In genomic region chr16:9119795-9120194, GRCh38 we compare ENCODE assay signal across 12 cellular contexts. TPM values are rescaled to one million over a fixed set of nuclear protein-coding genes. Genes with fewer than 3 reads are reported as not detected.
DNase-seq lines count a peak whose midpoint lies in the region; ATAC-seq and TF ChIP-seq lines count a peak whose summit lies in the region.
"Had no signal": no experiment of that assay in that cellular context is flagged by ENCODE, and none has a peak within 500 bp of the region (broad histone marks: within the 10 kb centered on the region; RNA-seq: fewer than 3 reads in every experiment).

No MANE protein-coding gene starts in this region.

- H3K4me1 Mint-ChIP-seq in activated naive CD4-positive, alpha-beta T cell treated with anti-CD3 and anti-CD28 coated beads for 36 hours (ENCODE audit: low read depth) = peaks cover 63% of the 10 kb centered on the region
- H3K4me1 Mint-ChIP-seq in activated naive CD4-positive, alpha-beta T cell treated with anti-CD3 and anti-CD28 coated beads, Interleukin-2, amount 10 ng/mL, durations not matched to agents 7 days and 5 days = peaks cover 17% of the 10 kb centered on the region
- H3K4me1 Mint-ChIP-seq in activated naive CD8-positive, alpha-beta T cell (ENCODE audit: low read depth) = peaks cover 68% of the 10 kb centered on the region

- no peak overlapping the region for H3K9ac ChIP-seq in smooth muscle cell (ENCODE audit: low read depth)

- no peak overlapping the region for H3K4me3 Mint-ChIP-seq in activated naive CD4-positive, alpha-beta T cell treated with anti-CD3 and anti-CD28 coated beads for 36 hours
- H3K4me3 Mint-ChIP-seq in activated naive CD4-positive, alpha-beta T cell treated with anti-CD3 and anti-CD28 coated beads, Interleukin-2, amount 10 ng/mL, durations not matched to agents 7 days and 5 days = no peak overlapping the region
- H3K4me3 Mint-ChIP-seq in activated naive CD8-positive, alpha-beta T cell = no peak overlapping the region

- WGBS in smooth muscle cell (ENCODE audit: low lambda C conversion rate) = 90% methylated on average over 3 of the region's 3 CpGs

- no peaks in the 10 kb centered on the region for H3K9me3 Mint-ChIP-seq in activated naive CD4-positive, alpha-beta T cell treated with anti-CD3 and anti-CD28 coated beads for 36 hours
- H3K9me3 Mint-ChIP-seq in activated naive CD4-positive, alpha-beta T cell treated with anti-CD3 and anti-CD28 coated beads, Interleukin-2, amount 10 ng/mL, durations not matched to agents 7 days and 5 days = no peaks in the 10 kb centered on the region
- no peaks in the 10 kb centered on the region for H3K9me3 Mint-ChIP-seq in activated naive CD8-positive, alpha-beta T cell (ENCODE audit: low read depth)

- ATAC-seq in GM19463 (IDR thresholded peaks at IDR 0.05; ENCODE audit: unreplicated experiment) = no peak
- ATAC-seq: esophagus mucosa had no signal

- H3K36me3 Mint-ChIP-seq in activated naive CD4-positive, alpha-beta T cell treated with anti-CD3 and anti-CD28 coated beads for 36 hours (ENCODE audit: low read depth) = peaks cover 44% of the 10 kb centered on the region
- H3K36me3 Mint-ChIP-seq in activated naive CD4-positive, alpha-beta T cell treated with anti-CD3 and anti-CD28 coated beads, Interleukin-2, amount 10 ng/mL, durations not matched to agents 7 days and 5 days = peaks cover 60% of the 10 kb centered on the region
- H3K36me3 Mint-ChIP-seq in activated naive CD8-positive, alpha-beta T cell = peaks cover 8% of the 10 kb centered on the region

- CTCF ChIA-PET in activated naive CD4-positive, alpha-beta T cell treated with anti-CD3 and anti-CD28 coated beads for 36 hours (lab: Charles Lee) = interaction anchor here (1.1 kb wide), 1 partner anchor 107 kb away, joined by 3 read pairs; no protein-coding TSS in a partner anchor
- CTCF ChIA-PET in activated naive CD4-positive, alpha-beta T cell treated with anti-CD3 and anti-CD28 coated beads, Interleukin-2, amount 10 ng/mL, durations not matched to agents 7 days and 5 days (lab: Charles Lee) = interaction anchor here (1.0 kb wide), 1 partner anchor 111 kb away, joined by 3 read pairs; no protein-coding TSS in a partner anchor

- H3K4me3 ChIP-seq in foreskin fibroblast (ENCODE audit: low read depth in 1 of 2, low read length in 2 of 2) = no peak overlapping the region
- H3K4me3 ChIP-seq in smooth muscle cell = no peak overlapping the region

- peaks cover 40% of the 10 kb centered on the region for H3F3A ChIP-seq in smooth muscle cell (ENCODE audit: low read depth)

- H3K9me3 ChIP-seq in smooth muscle cell (replicated peaks; ENCODE audit: low read depth) = no peaks in the 10 kb centered on the region

- peak overlapping the region; percentile 23 for H3K27ac ChIP-seq in smooth muscle cell (ENCODE audit: low read depth)

- no peaks in the 10 kb centered on the region for H3K4me1 ChIP-seq in smooth muscle cell (ENCODE audit: low read depth)

- intact Hi-C loops in activated naive CD4-positive, alpha-beta T cell treated with anti-CD3 and anti-CD28 coated beads for 36 hours (cut with micrococcal nuclease) = no loop called here
- intact Hi-C loops in posterior vena cava (cut with DNase I) = no loop called here

- TF ChIP-seq CTCF in foreskin fibroblast (IDR thresholded peaks at IDR 0.05; ENCODE audit: low read depth, low read length) (no peak), smooth muscle cell (IDR thresholded peaks at IDR 0.05; ENCODE audit: borderline replicate concordance, insufficient read depth, poor library complexity, severe bottlenecking) (no peak)

- DNase-seq in activated naive CD4-positive, alpha-beta T cell treated with anti-CD3 and anti-CD28 coated beads for 36 hours = no peak
- DNase-seq in activated naive CD4-positive, alpha-beta T cell treated with anti-CD3 and anti-CD28 coated beads, Interleukin-2, amount 10 ng/mL, durations not matched to agents 7 days and 5 days = no peak
- DNase-seq in foreskin fibroblast = peak; percentile 85 to 95
- DNase-seq in smooth muscle cell (lab: John Stamatoyannopoulos, UW; ENCODE audit: unreplicated experiment) = no peak
- DNase-seq in activated effector memory CD4-positive, alpha-beta T cell treated with anti-CD3 and anti-CD28 coated beads, Interleukin-2, amount 50 U/mL, for 16 hours = no peak
- no peak for DNase-seq in posterior vena cava (ENCODE audit: low spot score)
- DNase-seq: activated CD4-positive, alpha-beta T cell treated with anti-CD3 and anti-CD28 coated beads, Interleukin-2, amount 50 U/mL, for 48 hours; anterior cingulate cortex; SIG-M5 had no signal

- peaks cover 100% of the 10 kb centered on the region for H4K20me1 ChIP-seq in smooth muscle cell (ENCODE audit: low read depth)

- no peaks in the 10 kb centered on the region for H3K36me3 ChIP-seq in smooth muscle cell (ENCODE audit: low read depth)

- H3K79me2 ChIP-seq in smooth muscle cell (ENCODE audit: low read depth) = peaks cover 79% of the 10 kb centered on the region

- H2AFZ ChIP-seq in smooth muscle cell (ENCODE audit: low read depth) = no peak overlapping the region

- no peaks in the 10 kb centered on the region for H3K27me3 ChIP-seq in smooth muscle cell (ENCODE audit: low read depth)

- no peaks in the 10 kb centered on the region for H3K27me3 Mint-ChIP-seq in activated naive CD4-positive, alpha-beta T cell treated with anti-CD3 and anti-CD28 coated beads for 36 hours (ENCODE audit: low read depth)
- H3K27me3 Mint-ChIP-seq in activated naive CD4-positive, alpha-beta T cell treated with anti-CD3 and anti-CD28 coated beads, Interleukin-2, amount 10 ng/mL, durations not matched to agents 7 days and 5 days = no peaks in the 10 kb centered on the region
- H3K27me3 Mint-ChIP-seq in activated naive CD8-positive, alpha-beta T cell = no peaks in the 10 kb centered on the region

- peak overlapping the region; percentile 28 for H3K27ac Mint-ChIP-seq in activated naive CD4-positive, alpha-beta T cell treated with anti-CD3 and anti-CD28 coated beads for 36 hours
- no peak overlapping the region for H3K27ac Mint-ChIP-seq in activated naive CD4-positive, alpha-beta T cell treated with anti-CD3 and anti-CD28 coated beads, Interleukin-2, amount 10 ng/mL, durations not matched to agents 7 days and 5 days
- H3K27ac Mint-ChIP-seq in activated naive CD8-positive, alpha-beta T cell = peak overlapping the region; percentile 1

- H3K4me2 ChIP-seq in smooth muscle cell = no peak overlapping the region

RNA-seq across cellular contexts. Expression of gene HAPSTR1, which starts 28.4 kb away (rescaled TPM):
- total RNA-seq in activated naive CD4-positive, alpha-beta T cell treated with anti-CD3 and anti-CD28 coated beads for 36 hours = 10 to 100 TPM; 41.2 to 42.6 TPM
- total RNA-seq in smooth muscle cell (77.5 and 86.7 TPM in 2 replicates), posterior vena cava (10 to 100 TPM; 63.9 to 65.7 TPM)
- polyA plus RNA-seq in smooth muscle cell = 26.7 and 29.1 TPM in 2 replicates

Comparison
In these comparisons a context has a peak if more than half of its experiments do, and no peak if none do; other contexts are left out.
1. DNase-seq: peak in foreskin fibroblast (2 of 2); none in activated naive CD4-positive, alpha-beta T cell treated with anti-CD3 and anti-CD28 coated beads for 36 hours (single experiment), activated naive CD4-positive, alpha-beta T cell treated with anti-CD3 and anti-CD28 coated beads, Interleukin-2, amount 10 ng/mL, durations not matched to agents 7 days and 5 days (single experiment), smooth muscle cell (single experiment), activated effector memory CD4-positive, alpha-beta T cell treated with anti-CD3 and anti-CD28 coated beads, Interleukin-2, amount 50 U/mL, for 16 hours (single experiment) and posterior vena cava (single experiment).